Comparison of ENCODE assay signal across 8 cellular contexts in the genomic region with DNA sequence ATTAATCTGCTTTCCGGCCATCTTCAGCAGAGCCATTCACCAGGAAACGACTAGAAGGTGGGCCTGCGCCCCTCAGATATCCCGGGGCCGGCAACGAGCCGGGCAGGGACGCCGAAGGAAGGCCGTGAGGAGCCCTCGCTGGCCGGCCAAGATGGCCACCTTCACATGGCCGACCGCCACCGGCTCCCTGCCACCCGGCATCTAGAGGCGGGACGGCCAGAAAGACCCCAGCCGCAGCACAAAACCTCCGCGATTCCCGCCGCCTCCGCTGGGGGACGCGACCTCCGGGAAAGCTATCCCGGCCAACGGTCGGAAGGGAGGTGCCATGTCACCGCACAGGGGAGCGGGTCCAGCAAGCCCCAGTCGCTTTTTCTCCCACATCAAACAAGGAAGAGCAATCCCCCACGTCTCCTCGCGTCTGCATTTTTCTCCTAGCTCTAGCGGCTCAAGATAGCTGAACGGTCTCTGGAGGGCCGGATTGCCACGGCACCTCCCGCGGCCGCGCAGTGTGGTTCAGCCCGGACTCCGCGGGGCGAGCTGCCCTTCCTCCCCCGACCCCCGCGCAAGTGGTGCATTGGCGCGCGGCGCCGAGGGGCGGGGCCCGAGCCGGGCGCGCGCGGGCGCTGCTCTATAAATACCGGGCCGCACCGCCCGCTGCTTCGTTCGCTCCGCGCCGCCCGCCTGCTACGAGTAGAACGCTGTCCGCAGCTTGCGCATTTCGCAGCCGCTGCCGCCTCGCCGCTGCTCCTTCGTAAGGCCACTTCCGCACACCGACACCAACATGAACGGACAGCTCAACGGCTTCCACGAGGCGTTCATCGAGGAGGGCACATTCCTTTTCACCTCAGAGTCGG. TPM values are rescaled to one million over a fixed set of nuclear protein-coding genes. Genes with fewer than 3 reads are reported as not detected.
DNase-seq lines count a peak whose midpoint lies in the region; TF ChIP-seq lines count a peak whose summit lies in the region.

MAT2A (plus strand) TSS at position 662 of the 854 bp plus-strand sequence; CDS start at position 782, 120 bp downstream.

- H3K36me3 ChIP-seq in MM.1S (replicated peaks; ENCODE audit: insufficient read depth, low read length) (peaks cover 30% of the 10 kb centered on the region), neuronal stem cell (replicated peaks in 1 of 2; ENCODE audit: control insufficient read depth in 2 of 2, insufficient read depth in 2 of 2, low read length in 2 of 2) (peaks cover 19 to 42% of the 10 kb centered on the region in 2 donors)

- H3K4me1 ChIP-seq in MM.1S (ENCODE audit: low read length) (peaks cover 18% of the 10 kb centered on the region), neuronal stem cell (ENCODE audit: control insufficient read depth in 2 of 2, insufficient read depth in 1 of 2, low read depth in 1 of 2, low read length in 2 of 2) (peaks cover 10 to 17% of the 10 kb centered on the region in 2 donors)

- H2BK15ac ChIP-seq in neuronal stem cell (ENCODE audit: low read length), result peak within 1 kb of the TSS; percentile 93

- DNase-seq in GDM1 (lab: John Stamatoyannopoulos, UW) (peak; percentile 92), HCEC 1CT (peak; percentile 88), MM.1S (peak; percentile 87), SIG-M5 (lab: John Stamatoyannopoulos, UW) (peak; percentile 53), activated gamma-delta T cell treated with Interleukin-2 at 50 U/mL for 16 hours (peak; percentile 83), foreskin fibroblast (peak; percentile 89 to 96), neuronal stem cell (ENCODE audit: low spot score) (peak; percentile 94)

- H3K27me3 ChIP-seq in MM.1S (replicated peaks; ENCODE audit: insufficient read depth, low read length) (no peaks in the 10 kb centered on the region), neuronal stem cell (ENCODE audit: control insufficient read depth in 3 of 3, insufficient read depth in 3 of 3, low read depth in 1 of 3, low read length in 3 of 3) (no peaks in the 10 kb centered on the region)

- H3K27ac ChIP-seq in MM.1S (ENCODE audit: low read length), result peak within 1 kb of the TSS; percentile 96
- H3K27ac ChIP-seq in neuronal stem cell (replicated peaks; ENCODE audit: low read length), result peak within 1 kb of the TSS; percentile 100

- H2BK12ac ChIP-seq in neuronal stem cell (ENCODE audit: low read length), result peak within 1 kb of the TSS; percentile 82

- peak within 1 kb of the TSS; percentile 100 for H3K23ac ChIP-seq in neuronal stem cell (ENCODE audit: low read depth, low read length, poor library complexity)

- H3K79me2 ChIP-seq in MM.1S (ENCODE audit: low read length), result peaks cover 55% of the 10 kb centered on the region

- no CpG with 5 or more reads among the region's 92 CpGs for WGBS in neuronal stem cell (ENCODE audit: extremely low coverage in 2 of 2, insufficient read length in 2 of 2, insufficient replicate concordance in 1 of 2), 2 donors

- H2BK120ac ChIP-seq in neuronal stem cell (ENCODE audit: low read depth, low read length), result peak within 1 kb of the TSS; percentile 98

- no peaks in the 10 kb centered on the region for H3K9me2 ChIP-seq in MM.1S (replicated peaks; ENCODE audit: insufficient read depth, low read length)

- H3K4ac ChIP-seq in neuronal stem cell (ENCODE audit: low read length), result peak within 1 kb of the TSS; percentile 99

- H3K4me3 ChIP-seq in MM.1S (ENCODE audit: low read length) (peak within 1 kb of the TSS; percentile 99), foreskin fibroblast (ENCODE audit: low read depth in 1 of 2, low read length in 2 of 2) (peak within 1 kb of the TSS; percentile 91 to 98), neuronal stem cell (ENCODE audit: low read length in 2 of 2) (peak within 1 kb of the TSS; percentile 98 to 99)

- H3K4me2 ChIP-seq in MM.1S (ENCODE audit: low read depth, low read length) (peak within 1 kb of the TSS; percentile 94), neuronal stem cell (ENCODE audit: insufficient read depth, low read length, poor library complexity, severe bottlenecking) (peak within 1 kb of the TSS; percentile 97)

- H3K79me1 ChIP-seq in neuronal stem cell (ENCODE audit: low read depth, low read length), result peaks cover 2% of the 10 kb centered on the region

- TF ChIP-seq CTCF in MM.1S (IDR thresholded peaks at IDR 0.05; ENCODE audit: low read length) (peak; percentile 65), foreskin fibroblast (IDR thresholded peaks at IDR 0.05; ENCODE audit: low read depth, low read length) (peak; percentile 69), subcutaneous adipose tissue (IDR thresholded peaks at IDR 0.05; ENCODE audit: low read depth) (no peak)

- peak within 1 kb of the TSS; percentile 99 for H2AK5ac ChIP-seq in neuronal stem cell (ENCODE audit: low read depth, low read length)

- H3K9ac ChIP-seq in MM.1S (ENCODE audit: low read length) (peak within 1 kb of the TSS; percentile 96), neuronal stem cell (ENCODE audit: low read depth, low read length, poor library complexity) (peak within 1 kb of the TSS; percentile 100)

- no peaks in the 10 kb centered on the region for H3K9me3 ChIP-seq in MM.1S (replicated peaks; ENCODE audit: insufficient read depth, low read length)
- H3K9me3 ChIP-seq in neuronal stem cell (replicated peaks in 1 of 2; ENCODE audit: control insufficient read depth in 2 of 2, insufficient read depth in 1 of 2, low read depth in 1 of 2, low read length in 2 of 2), result no peaks in the 10 kb centered on the region

- peak within 1 kb of the TSS; percentile 95 for H4K91ac ChIP-seq in neuronal stem cell (ENCODE audit: low read depth, low read length, poor library complexity)

- peaks cover 36% of the 10 kb centered on the region for H4K20me1 ChIP-seq in MM.1S (ENCODE audit: insufficient read depth, low read length)

- peak within 1 kb of the TSS; percentile 100 for H3K18ac ChIP-seq in neuronal stem cell (ENCODE audit: low read length)

- H3K14ac ChIP-seq in neuronal stem cell (ENCODE audit: low read length), result peak within 1 kb of the TSS; percentile 92

- H2BK5ac ChIP-seq in neuronal stem cell (ENCODE audit: low read length), result peak within 1 kb of the TSS; percentile 99

- peaks cover 38% of the 10 kb centered on the region for H3F3A ChIP-seq in MM.1S (ENCODE audit: insufficient read depth, low read length)

- H2AFZ ChIP-seq in MM.1S (ENCODE audit: low read length) (peak within 1 kb of the TSS; percentile 91), neuronal stem cell (ENCODE audit: low read length) (peak within 1 kb of the TSS; percentile 98)

- peak within 1 kb of the TSS; percentile 58 for H4K8ac ChIP-seq in neuronal stem cell (ENCODE audit: low read depth, low read length)

RNA-seq across cellular contexts. Expression of gene MAT2A, which starts in this region (rescaled TPM):
- 158 TPM for polyA plus RNA-seq in neuronal stem cell (2013, experiment 1 of 2)
- 153 TPM for polyA plus RNA-seq in neuronal stem cell (2013, experiment 2 of 2)
- 100 to 1,000 TPM; 181 to 259 (median 219) TPM for total RNA-seq in subcutaneous adipose tissue

Comparison
In these comparisons a context has a peak if more than half of its experiments do, and no peak if none do; other contexts are left out.
1. Peak in every context shown above with its lines: DNase-seq, H3K4me3 ChIP-seq and H3K27ac ChIP-seq.